ENCODE assay signal across 8 cellular contexts in genomic region chrX:139933904-139934303, GRCh38. TPM values are rescaled to one million over a fixed set of nuclear protein-coding genes. Genes with fewer than 3 reads are reported as not detected.
DNase-seq lines count a peak whose midpoint lies in the region; ATAC-seq and TF ChIP-seq lines count a peak whose summit lies in the region.

No MANE protein-coding gene starts in this region.

- peaks cover 25% of the 10 kb centered on the region for H3K4me1 ChIP-seq in DND-41 (ENCODE audit: insufficient read depth, low read length)
- H3K4me1 ChIP-seq in RWPE2 (ENCODE audit: insufficient read depth, poor library complexity, severe bottlenecking): no peaks in the 10 kb centered on the region
- H3K4me1 ChIP-seq in prostate gland (replicated peaks): no peaks in the 10 kb centered on the region

- H2AFZ ChIP-seq in DND-41 (ENCODE audit: low read depth, low read length): peak overlapping the region; percentile 90

- H3K36me3 ChIP-seq in DND-41 (ENCODE audit: insufficient read depth, low read length) (no peaks in the 10 kb centered on the region), RWPE2 (ENCODE audit: low read depth) (no peaks in the 10 kb centered on the region), prostate gland (no peaks in the 10 kb centered on the region)

- intact Hi-C loops in prostate gland (cut with DNase I): no loop called here

- H4K20me1 ChIP-seq in DND-41 (ENCODE audit: insufficient read depth, low read length): no peaks in the 10 kb centered on the region; the same call in 1 of the 2 replicates

- H3K4me3 ChIP-seq in DND-41 (ENCODE audit: low read depth in 1 of 2, low read length in 2 of 2) (peak overlapping the region in 1 of 2 experiments; percentile 71; a peak in 2 of 4 replicates), RWPE2 (ENCODE audit: severe bottlenecking) (peak overlapping the region; percentile 69), epithelial cell of proximal tubule (ENCODE audit: low read depth, low read length) (peak overlapping the region; percentile 71), prostate gland (peak overlapping the region; percentile 67)

- H3K27me3 ChIP-seq in DND-41 (ENCODE audit: insufficient read depth, low read length, poor library complexity): no peaks in the 10 kb centered on the region
- no peaks in the 10 kb centered on the region for H3K27me3 ChIP-seq in RWPE2 (ENCODE audit: insufficient read depth, poor library complexity, severe bottlenecking)
- no peaks in the 10 kb centered on the region for H3K27me3 ChIP-seq in prostate gland (replicated peaks; ENCODE audit: insufficient read depth)

- TF ChIP-seq CTCF in DND-41 (IDR thresholded peaks at IDR 0.05; ENCODE audit: borderline replicate concordance, extremely low read depth, low read length, poor library complexity, severe bottlenecking) (no peak), RWPE2 (IDR thresholded peaks at IDR 0.05; ENCODE audit: poor library complexity, severe bottlenecking) (no peak), epithelial cell of proximal tubule (conservative IDR thresholded peaks at IDR 0.05; ENCODE audit: low read depth, low read length) (no peak), prostate gland (IDR thresholded peaks at IDR 0.05) (no peak)

- H3K79me2 ChIP-seq in DND-41 (ENCODE audit: insufficient read depth, low read length): peaks cover 26% of the 10 kb centered on the region

- H3K9ac ChIP-seq in DND-41 (ENCODE audit: low read depth, low read length): peak overlapping the region; percentile 80

- H3K4me2 ChIP-seq in DND-41 (ENCODE audit: insufficient read depth, low read length): peak overlapping the region; percentile 76

- no peaks in the 10 kb centered on the region for H3K9me3 ChIP-seq in DND-41 (ENCODE audit: insufficient read depth, low read length, severe bottlenecking)
- H3K9me3 ChIP-seq in RWPE2 (ENCODE audit: severe bottlenecking): no peaks in the 10 kb centered on the region
- H3K9me3 ChIP-seq in prostate gland: no peaks in the 10 kb centered on the region

- DNase-seq in DND-41: no peak
- no peak for DNase-seq in RWPE2 (ENCODE audit: low spot score)
- DNase-seq in epithelial cell of proximal tubule (ENCODE audit: low read depth): no peak
- DNase-seq in prostate gland (ENCODE audit: low spot score): no peak
- no peak for DNase-seq in OCI-M2 (lab: John Stamatoyannopoulos, UW; ENCODE audit: unreplicated experiment)
- no peak for DNase-seq in NCI-H1105 treated with DMSO at 0.1 percent for 48 hours (lab: John Stamatoyannopoulos, UW)

- H3K27ac ChIP-seq in DND-41 (ENCODE audit: low read length): peak overlapping the region; percentile 81
- peak overlapping the region; percentile 74 for H3K27ac ChIP-seq in RWPE2 (ENCODE audit: poor library complexity, severe bottlenecking)
- H3K27ac ChIP-seq in prostate gland: peak overlapping the region; percentile 95

- TF ChIP-seq POLR2A in prostate gland (IDR thresholded peaks at IDR 0.05): no peak

- ATAC-seq in DND-41 (ENCODE audit: insufficient read depth, low read depth) (no peak), RWPE2 (ENCODE audit: low read depth) (no peak), GM18858 (IDR thresholded peaks at IDR 0.05; ENCODE audit: unreplicated experiment) (no peak), GM18861 (IDR thresholded peaks at IDR 0.05; ENCODE audit: unreplicated experiment) (no peak)

- 76% methylated on average over 15 of the region's 15 CpGs for WGBS in prostate gland

RNA-seq across cellular contexts. Expression of gene ATP11C, which starts 1.1 kb away (rescaled TPM):
- total RNA-seq in epithelial cell of proximal tubule: 19.2 and 19.4 TPM in 2 replicates
- total RNA-seq in prostate gland: 10 to 100 TPM; 23.2 to 28.3 TPM

RNA-seq across cellular contexts. Expression of gene CXorf66, which starts 31.4 kb away (rescaled TPM):
- total RNA-seq in epithelial cell of proximal tubule: not detected in 2 replicates
- total RNA-seq in prostate gland: under 1 TPM in 1 of 2 donors, not detected in 1; 0.45 TPM
